27 cellular contexts compared by ENCODE assay signal in genomic region chr17:45266372-45266926, GRCh38. TPM values are rescaled to one million over a fixed set of nuclear protein-coding genes. Genes with fewer than 3 reads are reported as not detected.
DNase-seq lines count a peak whose midpoint lies in the region; ATAC-seq and TF ChIP-seq lines count a peak whose summit lies in the region.
"Had no signal": no experiment of that assay in that cellular context is flagged by ENCODE, and none has a peak within 500 bp of the region (broad histone marks: within the 10 kb centered on the region; RNA-seq: fewer than 3 reads in every experiment).

No MANE protein-coding gene starts in this region.

- H3K9me3 ChIP-seq in hepatocyte (ENCODE audit: low read depth) (no peaks in the 10 kb centered on the region), skeletal muscle tissue (ENCODE audit: control insufficient read depth in 3 of 3, low read length in 3 of 3) (no peaks in the 10 kb centered on the region), right lobe of liver (no peaks in the 10 kb centered on the region)
- H3K9me3 ChIP-seq: pancreas had no signal

- intact Hi-C loops in activated CD8-positive, alpha-beta T cell treated with anti-CD3 and anti-CD28 coated beads for 36 hours (cut with micrococcal nuclease) = no loop called here
- intact Hi-C loops in right lobe of liver (cut with DNase I) = no loop called here

- H4K20me1 ChIP-seq in hepatocyte (ENCODE audit: insufficient read depth, poor library complexity, severe bottlenecking) = no peaks in the 10 kb centered on the region

- peaks cover 17% of the 10 kb centered on the region for H3K4me1 ChIP-seq in hepatocyte (ENCODE audit: insufficient read depth)
- peaks cover 24 to 50% (median 37%) of the 10 kb centered on the region in 3 donors for H3K4me1 ChIP-seq in skeletal muscle tissue (ENCODE audit: control insufficient read depth in 3 of 3, insufficient read depth in 3 of 3, low read length in 3 of 3)
- H3K4me1 ChIP-seq in right lobe of liver = peaks cover 0 to 18% (median 0%) of the 10 kb centered on the region in 4 donors

- H3K36me3 Mint-ChIP-seq in activated CD8-positive, alpha-beta T cell treated with anti-CD3 and anti-CD28 coated beads for 36 hours (ENCODE audit: low read depth) = peaks cover 56% of the 10 kb centered on the region
- peaks cover 54% of the 10 kb centered on the region for H3K36me3 Mint-ChIP-seq in activated CD8-positive, alpha-beta T cell treated with anti-CD3 and anti-CD28 coated beads, Interleukin-2, amount 10 ng/mL, durations not matched to agents 7 days and 5 days (ENCODE audit: low read depth)
- H3K36me3 Mint-ChIP-seq in HFFc6 (ENCODE audit: low read depth) = peaks cover 21% of the 10 kb centered on the region
- H3K36me3 Mint-ChIP-seq in chondrocyte (ENCODE audit: low read depth) = peaks cover 40% of the 10 kb centered on the region

- no peaks in the 10 kb centered on the region for H3K27me3 ChIP-seq in hepatocyte
- H3K27me3 ChIP-seq in skeletal muscle tissue (ENCODE audit: control insufficient read depth in 3 of 3, insufficient read depth in 3 of 3, low read length in 3 of 3) = no peaks in the 10 kb centered on the region
- no peaks in the 10 kb centered on the region for H3K27me3 ChIP-seq in right lobe of liver
- H3K27me3 ChIP-seq: cardiac muscle cell, pancreas had no signal

- TF ChIP-seq CTCF in activated CD8-positive, alpha-beta T cell treated with anti-CD3 and anti-CD28 coated beads for 36 hours (IDR thresholded peaks at IDR 0.05) = no peak
- TF ChIP-seq CTCF in HFFc6 (IDR thresholded peaks at IDR 0.05) (no peak), hepatocyte (IDR thresholded peaks at IDR 0.05; ENCODE audit: poor library complexity) (no peak), right lobe of liver (IDR thresholded peaks at IDR 0.05) (no peak), chondrocyte (IDR thresholded peaks at IDR 0.05) (no peak)

- H3K27ac Mint-ChIP-seq in activated CD8-positive, alpha-beta T cell treated with anti-CD3 and anti-CD28 coated beads for 36 hours = peak overlapping the region; percentile 64
- H3K27ac Mint-ChIP-seq in activated CD8-positive, alpha-beta T cell treated with anti-CD3 and anti-CD28 coated beads, Interleukin-2, amount 10 ng/mL, durations not matched to agents 7 days and 5 days = no peak overlapping the region
- H3K27ac Mint-ChIP-seq in HFFc6 = peak overlapping the region; percentile 80
- H3K27ac Mint-ChIP-seq in chondrocyte (ENCODE audit: unreplicated experiment) = no peak overlapping the region
- H3K27ac Mint-ChIP-seq: activated CD8-positive, alpha-beta memory T cell treated with anti-CD3 and anti-CD28 coated beads, Interleukin-2, amount 10 ng/mL, durations not matched to agents 7 days and 5 days; activated T-helper 17 cell treated with anti-CD3 and anti-CD28 coated beads, Interleukin-2, amount 50 U/mL, for 72 hours had no signal

- no peak overlapping the region for H3K4me3 Mint-ChIP-seq in activated CD8-positive, alpha-beta T cell treated with anti-CD3 and anti-CD28 coated beads for 36 hours
- H3K4me3 Mint-ChIP-seq in activated CD8-positive, alpha-beta T cell treated with anti-CD3 and anti-CD28 coated beads, Interleukin-2, amount 10 ng/mL, durations not matched to agents 7 days and 5 days = no peak overlapping the region
- H3K4me3 Mint-ChIP-seq in HFFc6 (peak overlapping the region; percentile 27), chondrocyte (ENCODE audit: unreplicated experiment) (no peak overlapping the region)
- H3K4me3 Mint-ChIP-seq: activated CD8-positive, alpha-beta memory T cell treated with anti-CD3 and anti-CD28 coated beads, Interleukin-2, amount 10 ng/mL, durations not matched to agents 7 days and 5 days; activated T-helper 17 cell treated with anti-CD3 and anti-CD28 coated beads, Interleukin-2, amount 50 U/mL, for 72 hours; CD4-positive, CD25-positive, alpha-beta regulatory T cell; naive thymus-derived CD8-positive, alpha-beta T cell had no signal

- no peaks in the 10 kb centered on the region for H3K27me3 Mint-ChIP-seq in activated CD8-positive, alpha-beta T cell treated with anti-CD3 and anti-CD28 coated beads for 36 hours
- H3K27me3 Mint-ChIP-seq in activated CD8-positive, alpha-beta T cell treated with anti-CD3 and anti-CD28 coated beads, Interleukin-2, amount 10 ng/mL, durations not matched to agents 7 days and 5 days (ENCODE audit: low read depth) = no peaks in the 10 kb centered on the region
- H3K27me3 Mint-ChIP-seq in HFFc6 (ENCODE audit: insufficient read depth) = peaks cover 4% of the 10 kb centered on the region
- H3K27me3 Mint-ChIP-seq in chondrocyte (ENCODE audit: low read depth) = no peaks in the 10 kb centered on the region
- H3K27me3 Mint-ChIP-seq: activated CD8-positive, alpha-beta memory T cell treated with anti-CD3 and anti-CD28 coated beads, Interleukin-2, amount 10 ng/mL, durations not matched to agents 7 days and 5 days; activated T-helper 17 cell treated with anti-CD3 and anti-CD28 coated beads, Interleukin-2, amount 50 U/mL, for 72 hours; CD4-positive, CD25-positive, alpha-beta regulatory T cell; naive thymus-derived CD8-positive, alpha-beta T cell had no signal

- H3K9ac ChIP-seq in skeletal muscle tissue (ENCODE audit: low read depth in 1 of 3, low read length in 3 of 3) = peak overlapping the region in 1 of 3 donors; percentile 3
- H3K9ac ChIP-seq: KMS-11 had no signal

- no peak for DNase-seq in activated CD8-positive, alpha-beta T cell treated with anti-CD3 and anti-CD28 coated beads for 36 hours
- no peak for DNase-seq in activated CD8-positive, alpha-beta T cell treated with anti-CD3 and anti-CD28 coated beads, Interleukin-2, amount 10 ng/mL, durations not matched to agents 7 days and 5 days
- DNase-seq in HFFc6 (no peak), hepatocyte (ENCODE audit: low spot score) (no peak), right lobe of liver (no peak), chondrocyte (ENCODE audit: low spot score) (no peak)
- DNase-seq: activated CD4-positive, alpha-beta T cell treated with anti-CD3 and anti-CD28 coated beads for 4 hours; activated CD8-positive, alpha-beta memory T cell treated with anti-CD3 and anti-CD28 coated beads, Interleukin-2, amount 10 ng/mL, durations not matched to agents 7 days and 5 days; CD4-positive, CD25-positive, alpha-beta regulatory T cell; GF-D8; NCI-H1694 treated with DMSO at 0.1 percent for 48 hours; NCI-H748 treated with DMSO at 0.1 percent for 48 hours; pancreas; Right ventricle myocardium superior; stimulated activated CD4-positive, alpha-beta T cell treated with anti-CD3 and anti-CD28 coated beads, Interleukin-4, amount 100 ng/mL, for 1 hour had no signal

- H3K4me3 ChIP-seq in hepatocyte = no peak overlapping the region
- no peak overlapping the region for H3K4me3 ChIP-seq in skeletal muscle tissue (ENCODE audit: low read length in 3 of 3)
- H3K4me3 ChIP-seq in right lobe of liver = no peak overlapping the region
- H3K4me3 ChIP-seq: cardiac muscle cell, pancreas had no signal

- POLR2A ChIA-PET in activated CD8-positive, alpha-beta T cell treated with anti-CD3 and anti-CD28 coated beads for 36 hours (lab: Charles Lee) = interaction anchor here (0.9 to 1.4 kb wide), 4 partner anchors 17 to 135 kb away, joined by 3 read pairs; no protein-coding TSS in a partner anchor
- POLR2A ChIA-PET in activated CD8-positive, alpha-beta T cell treated with anti-CD3 and anti-CD28 coated beads, Interleukin-2, amount 10 ng/mL, durations not matched to agents 7 days and 5 days (lab: Charles Lee) = interaction anchor here (0.9 to 4.6 kb wide), 3 partner anchors 18 to 119 kb away, joined by 3 to 21 read pairs (median 3); no protein-coding TSS in a partner anchor

- H3K79me2 ChIP-seq in hepatocyte = no peaks in the 10 kb centered on the region

- CTCF ChIA-PET in activated CD8-positive, alpha-beta T cell treated with anti-CD3 and anti-CD28 coated beads for 36 hours (lab: Charles Lee) = interaction anchor here (1.1 to 2.9 kb wide), 8 partner anchors 7 to 131 kb away, joined by 3 to 27 read pairs (median 5); partner anchors contain the start of gene ACBD4
- CTCF ChIA-PET in activated CD8-positive, alpha-beta T cell treated with anti-CD3 and anti-CD28 coated beads, Interleukin-2, amount 10 ng/mL, durations not matched to agents 7 days and 5 days (lab: Charles Lee) = interaction anchor here (1.1 to 2.5 kb wide), 7 partner anchors 11 to 117 kb away, joined by 3 to 12 read pairs (median 8); no protein-coding TSS in a partner anchor

- H2AFZ ChIP-seq in hepatocyte = no peak overlapping the region

- H3K36me3 ChIP-seq in hepatocyte (replicated peaks; ENCODE audit: insufficient read depth, low read depth) (no peaks in the 10 kb centered on the region), skeletal muscle tissue (ENCODE audit: control insufficient read depth in 3 of 3, insufficient read depth in 3 of 3, low read length in 3 of 3) (peaks cover 56 to 70% (median 61%) of the 10 kb centered on the region in 3 donors), right lobe of liver (peaks cover 5 to 53% (median 26%) of the 10 kb centered on the region in 4 donors)

- H3K9me2 ChIP-seq in hepatocyte (replicated peaks; ENCODE audit: insufficient read depth) = no peaks in the 10 kb centered on the region

- no peak for TF ChIP-seq POLR2A in right lobe of liver (IDR thresholded peaks at IDR 0.05)

- no peak for ATAC-seq in activated CD8-positive, alpha-beta T cell treated with anti-CD3 and anti-CD28 coated beads for 36 hours
- no peak for ATAC-seq in activated CD8-positive, alpha-beta T cell treated with anti-CD3 and anti-CD28 coated beads, Interleukin-2, amount 10 ng/mL, durations not matched to agents 7 days and 5 days
- ATAC-seq in right lobe of liver = no peak
- ATAC-seq in GM19023 (IDR thresholded peaks at IDR 0.05; ENCODE audit: unreplicated experiment) = no peak
- ATAC-seq: activated CD8-positive, alpha-beta memory T cell treated with anti-CD3 and anti-CD28 coated beads, Interleukin-2, amount 10 ng/mL, durations not matched to agents 7 days and 5 days; activated T-helper 17 cell treated with anti-CD3 and anti-CD28 coated beads, Interleukin-2, amount 50 U/mL, for 72 hours; naive thymus-derived CD8-positive, alpha-beta T cell; pancreas had no signal

- H3K4me1 Mint-ChIP-seq in activated CD8-positive, alpha-beta T cell treated with anti-CD3 and anti-CD28 coated beads for 36 hours (ENCODE audit: low read depth) = peaks cover 45% of the 10 kb centered on the region
- H3K4me1 Mint-ChIP-seq in activated CD8-positive, alpha-beta T cell treated with anti-CD3 and anti-CD28 coated beads, Interleukin-2, amount 10 ng/mL, durations not matched to agents 7 days and 5 days (ENCODE audit: low read depth) = peaks cover 18% of the 10 kb centered on the region
- H3K4me1 Mint-ChIP-seq in HFFc6 (ENCODE audit: low read depth) (peaks cover 32% of the 10 kb centered on the region), chondrocyte (ENCODE audit: low read depth) (peaks cover 15% of the 10 kb centered on the region)

- no peak overlapping the region for H3K4me2 ChIP-seq in hepatocyte
- H3K4me2 ChIP-seq: KMS-11 had no signal

- H3K9me3 Mint-ChIP-seq in activated CD8-positive, alpha-beta T cell treated with anti-CD3 and anti-CD28 coated beads for 36 hours = no peaks in the 10 kb centered on the region
- H3K9me3 Mint-ChIP-seq in activated CD8-positive, alpha-beta T cell treated with anti-CD3 and anti-CD28 coated beads, Interleukin-2, amount 10 ng/mL, durations not matched to agents 7 days and 5 days (ENCODE audit: insufficient read depth) = no peaks in the 10 kb centered on the region
- H3K9me3 Mint-ChIP-seq in HFFc6 = no peaks in the 10 kb centered on the region
- H3K9me3 Mint-ChIP-seq in chondrocyte (ENCODE audit: low read depth) = no peaks in the 10 kb centered on the region
- H3K9me3 Mint-ChIP-seq: activated T-helper 17 cell treated with anti-CD3 and anti-CD28 coated beads, Interleukin-2, amount 50 U/mL, for 72 hours; CD4-positive, CD25-positive, alpha-beta regulatory T cell; naive thymus-derived CD8-positive, alpha-beta T cell had no signal

- 95% methylated on average over 13 of the region's 13 CpGs for WGBS in hepatocyte (ENCODE audit: low lambda C conversion rate, missing lambda C conversion rate)
- WGBS in right lobe of liver (ENCODE audit: insufficient coverage, low coverage, low lambda C conversion rate, missing lambda C conversion rate) = no CpG with 5 or more reads among the region's 13 CpGs

- H3K27ac ChIP-seq in hepatocyte (peak overlapping the region; percentile 83), skeletal muscle tissue (ENCODE audit: low read depth, low read length) (peak overlapping the region; percentile 69), right lobe of liver (no peak overlapping the region)
- H3K27ac ChIP-seq: cardiac muscle cell, epithelial cell of prostate, KMS-11, pancreas had no signal

RNA-seq across cellular contexts. Expression of gene SPATA32, which starts 4.6 kb away (rescaled TPM):
- under 1 TPM; 0.27 to 0.63 TPM for total RNA-seq in activated CD8-positive, alpha-beta T cell treated with anti-CD3 and anti-CD28 coated beads for 36 hours
- under 1 TPM; 0.52 to 0.55 TPM for total RNA-seq in activated CD8-positive, alpha-beta T cell treated with anti-CD3 and anti-CD28 coated beads, Interleukin-2, amount 10 ng/mL, durations not matched to agents 7 days and 5 days
- under 1 TPM in 1 of 6 experiments, not detected in 5; 0.11 TPM for total RNA-seq in HFFc6 (2021; fragmentation: NEBNext Ultra II Directional; extraction: Animal tissue kit (Norgen Biotek cat#: 25700))
- total RNA-seq in hepatocyte (not detected in 2 replicates), skeletal muscle tissue (not detected), right lobe of liver (not detected), chondrocyte (not detected in 3 replicates)
- polyA plus RNA-seq in hepatocyte = 0.19 and 0.31 TPM in 2 replicates
- total RNA-seq: A172, lung microvascular endothelial cell, Right ventricle myocardium superior, subcutaneous adipose tissue, urinary bladder had no signal
- polyA plus RNA-seq: cardiac muscle cell, keratinocyte, urinary bladder had no signal

RNA-seq across cellular contexts. Expression of gene FMNL1, which starts 44.8 kb away (rescaled TPM):
- total RNA-seq in activated CD8-positive, alpha-beta T cell treated with anti-CD3 and anti-CD28 coated beads for 36 hours = 100 to 1,000 TPM; 285 to 298 TPM
- 100 to 1,000 TPM; 375 to 395 TPM for total RNA-seq in activated CD8-positive, alpha-beta T cell treated with anti-CD3 and anti-CD28 coated beads, Interleukin-2, amount 10 ng/mL, durations not matched to agents 7 days and 5 days
- total RNA-seq in HFFc6 (2021; fragmentation: NEBNext Ultra II Directional; extraction: Animal tissue kit (Norgen Biotek cat#: 25700)) = 1 to 10 TPM; 1.6 to 8.0 (median 6.0) TPM
- total RNA-seq in hepatocyte (0.30 and 1.4 TPM in 2 replicates), skeletal muscle tissue (3.1 TPM), right lobe of liver (1 to 10 TPM; 3.7 to 10.0 (median 5.1) TPM), chondrocyte (0.89 to 2.0 TPM (median 1.8 TPM) in 3 replicates)
- 1.2 and 2.9 TPM in 2 replicates for polyA plus RNA-seq in hepatocyte

RNA-seq across cellular contexts. Expression of gene MAP3K14, which starts 50.4 kb away (rescaled TPM):
- total RNA-seq in activated CD8-positive, alpha-beta T cell treated with anti-CD3 and anti-CD28 coated beads for 36 hours = 10 to 100 TPM; 31.6 to 31.9 TPM
- total RNA-seq in activated CD8-positive, alpha-beta T cell treated with anti-CD3 and anti-CD28 coated beads, Interleukin-2, amount 10 ng/mL, durations not matched to agents 7 days and 5 days = 10 to 100 TPM; 17.5 to 23.8 TPM
- 1 to 10 TPM; 5.6 to 8.8 (median 6.6) TPM for total RNA-seq in HFFc6 (2021; fragmentation: NEBNext Ultra II Directional; extraction: Animal tissue kit (Norgen Biotek cat#: 25700))
- 2.3 and 3.0 TPM in 2 replicates for total RNA-seq in hepatocyte
- polyA plus RNA-seq in hepatocyte = 3.0 TPM in 2 replicates
- total RNA-seq in skeletal muscle tissue = 1.6 TPM
- 1 to 10 TPM; 4.8 to 7.8 (median 6.3) TPM for total RNA-seq in right lobe of liver
- 3.9 to 8.6 TPM (median 5.2 TPM) in 3 replicates for total RNA-seq in chondrocyte

Comparison
In these comparisons a context has a peak if more than half of its experiments do, and no peak if none do; other contexts are left out.
1. H3K27ac Mint-ChIP-seq: peak in activated CD8-positive, alpha-beta T cell treated with anti-CD3 and anti-CD28 coated beads for 36 hours (single experiment) and HFFc6 (single experiment); none in activated CD8-positive, alpha-beta T cell treated with anti-CD3 and anti-CD28 coated beads, Interleukin-2, amount 10 ng/mL, durations not matched to agents 7 days and 5 days (single experiment) and chondrocyte (single experiment).
2. H3K27ac ChIP-seq: peak in hepatocyte (single experiment) and skeletal muscle tissue (single experiment); none in right lobe of liver (0 of 3).
3. RNA of gene FMNL1, which starts 44.8 kb away (total RNA-seq): 375 to 395 TPM in activated CD8-positive, alpha-beta T cell treated with anti-CD3 and anti-CD28 coated beads, Interleukin-2, amount 10 ng/mL, durations not matched to agents 7 days and 5 days and 285 to 298 TPM in activated CD8-positive, alpha-beta T cell treated with anti-CD3 and anti-CD28 coated beads for 36 hours; 1.6 to 8.0 TPM in HFFc6, 3.7 to 10.0 TPM in right lobe of liver, 3.1 TPM in skeletal muscle tissue (single experiment), 0.89 to 2.0 TPM in chondrocyte and 0.30 to 1.4 TPM in hepatocyte; every median in the first group is over 10 times any median in the second.